ENCODE assay signal across 29 cellular contexts in genomic region chr1:41819843-41820242, GRCh38.
"Had no signal": no experiment of that assay in that cellular context is flagged by ENCODE, and none has a peak within 500 bp of the region (broad histone marks: within the 10 kb centered on the region; RNA-seq: fewer than 3 reads in every experiment).

No MANE protein-coding gene starts in this region.

- FAIRE-seq: urothelium cell line had no signal

- H3K9me3 Mint-ChIP-seq: stimulated activated effector memory CD8-positive, alpha-beta T cell treated with anti-CD3 and anti-CD28 coated beads, Interleukin-12 subunit alpha, Interleukin-12 subunit beta, amount 100 ng/mL, for 72 hours; stimulated activated memory B cell treated with anti-CD40 and anti-IgM and Interleukin-4, amounts not matched to agents 10 μg/mL and 1 μg/mL and 100 μg/mL, for 72 hours; stimulated activated naive B cell treated with anti-CD40 and anti-IgM and Interleukin-4, amounts not matched to agents 10 μg/mL and 1 μg/mL and 100 μg/mL, for 72 hours; stimulated activated naive CD8-positive, alpha-beta T cell treated with anti-CD3 and anti-CD28 coated beads, Interleukin-15, amount 100 ng/mL, for 72 hours; stimulated activated naive CD8-positive, alpha-beta T cell treated with anti-CD3 and anti-CD28 coated beads, Interleukin-15, Interleukin-2, amounts not matched to agents 100 ng/mL and 50 ng/mL, for 24 hours; type B pancreatic cell had no signal

- ATAC-seq: stimulated activated memory B cell treated with anti-CD40 and anti-IgM and Interleukin-4, amounts not matched to agents 10 μg/mL and 1 μg/mL and 100 μg/mL, for 72 hours; stimulated activated naive CD8-positive, alpha-beta T cell treated with anti-CD3 and anti-CD28 coated beads, Interleukin-15, amount 100 ng/mL, for 72 hours; stimulated activated naive CD8-positive, alpha-beta T cell treated with anti-CD3 and anti-CD28 coated beads, Interleukin-15, Interleukin-2, amounts not matched to agents 100 U/mL and 50 U/mL, for 24 hours; upper lobe of right lung had no signal

- H3K9me3 ChIP-seq: stomach, suprapubic skin, testis, thoracic aorta, thyroid gland, tibial artery, tibial nerve, transverse colon, upper lobe of left lung, upper lobe of right lung, uterus, vagina had no signal

- H3K27me3 ChIP-seq: stomach, suprapubic skin, testis, thyroid gland, tibial artery, tibial nerve, transverse colon, upper lobe of left lung, upper lobe of right lung, uterus, vagina had no signal

- H3K27ac ChIP-seq: stomach, suprapubic skin, testis, thoracic aorta, thyroid gland, tibial artery, tibial nerve, transverse colon, upper lobe of left lung, upper lobe of right lung, uterus, vagina had no signal

- H3K36me3 Mint-ChIP-seq: stimulated activated effector memory CD8-positive, alpha-beta T cell treated with anti-CD3 and anti-CD28 coated beads, Interleukin-12 subunit alpha, Interleukin-12 subunit beta, amount 100 ng/mL, for 72 hours; stimulated activated memory B cell treated with anti-CD40 and anti-IgM and Interleukin-4, amounts not matched to agents 10 μg/mL and 1 μg/mL and 100 μg/mL, for 72 hours; stimulated activated naive B cell treated with anti-CD40 and anti-IgM and Interleukin-4, amounts not matched to agents 10 μg/mL and 1 μg/mL and 100 μg/mL, for 72 hours; type B pancreatic cell had no signal

- H3K27ac Mint-ChIP-seq: stimulated activated memory B cell treated with anti-CD40 and anti-IgM and Interleukin-4, amounts not matched to agents 10 μg/mL and 1 μg/mL and 100 μg/mL, for 72 hours; stimulated activated naive B cell treated with anti-CD40 and anti-IgM and Interleukin-4, amounts not matched to agents 10 μg/mL and 1 μg/mL and 100 μg/mL, for 72 hours; stimulated activated naive CD8-positive, alpha-beta T cell treated with anti-CD3 and anti-CD28 coated beads, Interleukin-15, amount 100 ng/mL, for 72 hours; stimulated activated naive CD8-positive, alpha-beta T cell treated with anti-CD3 and anti-CD28 coated beads, Interleukin-15, Interleukin-2, amounts not matched to agents 100 ng/mL and 50 ng/mL, for 24 hours; type B pancreatic cell had no signal

- H3K27me3 Mint-ChIP-seq: stimulated activated memory B cell treated with anti-CD40 and anti-IgM and Interleukin-4, amounts not matched to agents 10 μg/mL and 1 μg/mL and 100 μg/mL, for 72 hours; stimulated activated naive B cell treated with anti-CD40 and anti-IgM and Interleukin-4, amounts not matched to agents 10 μg/mL and 1 μg/mL and 100 μg/mL, for 72 hours; stimulated activated naive CD8-positive, alpha-beta T cell treated with anti-CD3 and anti-CD28 coated beads, Interleukin-15, Interleukin-2, amounts not matched to agents 100 ng/mL and 50 ng/mL, for 24 hours had no signal

- H3K4me3 ChIP-seq: stomach, suprapubic skin, testis, thoracic aorta, thyroid gland, tibial artery, tibial nerve, transverse colon, upper lobe of left lung, upper lobe of right lung, uterus, vagina had no signal

- H3K4me1 ChIP-seq: uterus had no signal

- H3K4me3 Mint-ChIP-seq: stimulated activated effector memory CD8-positive, alpha-beta T cell treated with anti-CD3 and anti-CD28 coated beads, Interleukin-12 subunit alpha, Interleukin-12 subunit beta, amount 100 ng/mL, for 72 hours; stimulated activated memory B cell treated with anti-CD40 and anti-IgM and Interleukin-4, amounts not matched to agents 10 μg/mL and 1 μg/mL and 100 μg/mL, for 72 hours; stimulated activated naive B cell treated with anti-CD40 and anti-IgM and Interleukin-4, amounts not matched to agents 10 μg/mL and 1 μg/mL and 100 μg/mL, for 72 hours; stimulated activated naive CD8-positive, alpha-beta T cell treated with anti-CD3 and anti-CD28 coated beads, Interleukin-15, amount 100 ng/mL, for 72 hours; type B pancreatic cell had no signal

- DNase-seq: stimulated activated CD4-positive, alpha-beta T cell treated with anti-CD3 and anti-CD28 coated beads, Interleukin-2, amount 100 ng/mL, for 48 hours; stimulated activated CD4-positive, alpha-beta T cell treated with anti-CD3 and anti-CD28 coated beads, Interleukin-4, amount 100 ng/mL, for 1 hour; stimulated activated CD4-positive, alpha-beta T cell treated with anti-CD3 and anti-CD28 coated beads, Interleukin-4, amount 100 ng/mL, for 24 hours; stimulated activated CD4-positive, alpha-beta T cell treated with anti-CD3 and anti-CD28 coated beads, Interleukin-4, amount 100 ng/mL, for 4 hours; stimulated activated CD8-positive, alpha-beta memory T cell treated with anti-CD3 and anti-CD28 coated beads, Interleukin-4, amount 100 ng/mL, for 48 hours; stimulated activated naive B cell treated with anti-CD40 and anti-IgM and Interleukin-4, amounts not matched to agents 10 μg/mL and 1 μg/mL and 100 μg/mL, for 72 hours; stimulated activated naive CD4-positive, alpha-beta T cell; stimulated activated naive CD4-positive, alpha-beta T cell treated with Interleukin-2 at 50 U/mL for 16 hours; stimulated activated naive CD8-positive, alpha-beta T cell treated with anti-CD3 and anti-CD28 coated beads, Interleukin-15, amount 100 ng/mL, for 72 hours; stimulated activated naive CD8-positive, alpha-beta T cell treated with anti-CD3 and anti-CD28 coated beads, Interleukin-15, Interleukin-2, amounts not matched to agents 100 U/mL and 50 U/mL, for 24 hours; stomach; substantia nigra; testis; thyroid gland; tibial artery; transverse colon; trophoblast cell; upper lobe of left lung; upper lobe of right lung; uterus had no signal

- H3K36me3 ChIP-seq: stomach, suprapubic skin, thoracic aorta, thyroid gland, tibial artery, tibial nerve, transverse colon, upper lobe of left lung, upper lobe of right lung, uterus, vagina had no signal
